15 cellular contexts compared by ENCODE assay signal in the genomic region with DNA sequence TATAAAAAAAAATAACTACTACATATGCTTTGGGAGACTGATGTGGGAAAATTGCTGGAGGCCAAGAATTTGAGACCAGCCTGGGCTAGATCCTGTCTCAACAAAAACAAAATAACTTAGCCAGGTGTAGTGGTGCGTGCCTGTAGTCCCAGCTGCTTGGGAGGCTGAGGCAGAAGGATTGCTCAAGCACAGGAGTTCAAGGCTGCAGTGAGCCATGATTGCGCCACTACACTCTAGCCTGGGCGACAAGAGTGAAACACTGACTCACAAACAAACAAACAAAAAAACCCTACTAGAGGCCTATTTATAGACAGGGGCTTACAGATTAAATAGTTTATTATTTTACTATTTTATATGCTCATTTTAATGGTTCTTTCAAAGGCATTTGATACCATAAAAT.
DNase-seq lines count a peak whose midpoint lies in the region; TF ChIP-seq lines count a peak whose summit lies in the region.
"Had no signal": no experiment of that assay in that cellular context is flagged by ENCODE, and none has a peak within 500 bp of the region (broad histone marks: within the 10 kb centered on the region; RNA-seq: fewer than 3 reads in every experiment).

No MANE protein-coding gene starts in this region.

- H3K4me3 Mint-ChIP-seq in progenitor cell of endocrine pancreas (ENCODE audit: low read depth), result no peak overlapping the region
- H3K4me3 Mint-ChIP-seq: activated CD4-positive, alpha-beta T cell treated with anti-CD3 and anti-CD28 coated beads, Interleukin-2, amount 10 ng/mL, durations not matched to agents 7 days and 5 days; CD8-positive, alpha-beta T cell; T-helper 2 cell treated with Interferon-gamma antibody and Interleukin-4, amounts not matched to agents 5 μg/mL and 100 μg/mL, for 36 hours had no signal

- DNase-seq in HK-2 (ENCODE audit: unreplicated experiment) (peak; percentile 12), RPMI7951 (ENCODE audit: low read depth) (peak; percentile 20), fibroblast of mammary gland (ENCODE audit: low read depth) (peak; percentile 66), progenitor cell of endocrine pancreas (ENCODE audit: low spot score, unreplicated experiment) (no peak), AG20443 (ENCODE audit: low spot score) (no peak), NCI-H2107 treated with DMSO at 0.1 percent for 48 hours (lab: John Stamatoyannopoulos, UW; ENCODE audit: unreplicated experiment) (no peak)
- DNase-seq in activated naive CD4-positive, alpha-beta T cell (lab: John Stamatoyannopoulos, UW), result no peak
- DNase-seq: activated CD4-positive, alpha-beta T cell treated with anti-CD3 and anti-CD28 coated beads, Interleukin-2, amount 10 ng/mL, durations not matched to agents 7 days and 5 days; CD8-positive, alpha-beta T cell; effector memory CD4-positive, alpha-beta T cell; H7; hypothalamus; NCI-H345 had no signal

- TF ChIP-seq CTCF in fibroblast of mammary gland (conservative IDR thresholded peaks at IDR 0.05; ENCODE audit: control insufficient read depth, insufficient read depth, low read depth, low read length) (no peak), progenitor cell of endocrine pancreas (IDR thresholded peaks at IDR 0.05; ENCODE audit: unreplicated experiment) (no peak)

- peaks cover 7% of the 10 kb centered on the region for H3K9me3 Mint-ChIP-seq in progenitor cell of endocrine pancreas (ENCODE audit: low read depth)

- H3K27ac Mint-ChIP-seq in progenitor cell of endocrine pancreas, result peak overlapping the region; percentile 2
- H3K27ac Mint-ChIP-seq: activated CD4-positive, alpha-beta T cell treated with anti-CD3 and anti-CD28 coated beads, Interleukin-2, amount 10 ng/mL, durations not matched to agents 7 days and 5 days; CD8-positive, alpha-beta T cell; T-helper 2 cell treated with Interferon-gamma antibody and Interleukin-4, amounts not matched to agents 5 μg/mL and 100 μg/mL, for 36 hours had no signal

- H3K4me1 Mint-ChIP-seq in progenitor cell of endocrine pancreas (ENCODE audit: low read depth), result peaks cover 3% of the 10 kb centered on the region
- H3K4me1 Mint-ChIP-seq: activated CD4-positive, alpha-beta T cell treated with anti-CD3 and anti-CD28 coated beads, Interleukin-2, amount 10 ng/mL, durations not matched to agents 7 days and 5 days had no signal

- H3K4me3 ChIP-seq in fibroblast of mammary gland (ENCODE audit: control insufficient read depth, low read depth, low read length), result no peak overlapping the region
- H3K4me3 ChIP-seq: lung had no signal

- peaks cover 19% of the 10 kb centered on the region for H3K36me3 Mint-ChIP-seq in progenitor cell of endocrine pancreas (ENCODE audit: insufficient read depth)

- no peaks in the 10 kb centered on the region for H3K27me3 Mint-ChIP-seq in progenitor cell of endocrine pancreas
- H3K27me3 Mint-ChIP-seq: activated CD4-positive, alpha-beta T cell treated with anti-CD3 and anti-CD28 coated beads, Interleukin-2, amount 10 ng/mL, durations not matched to agents 7 days and 5 days had no signal

Comparison
In these comparisons a context has a peak if more than half of its experiments do, and no peak if none do; other contexts are left out.
1. DNase-seq: peak in HK-2 (single experiment), RPMI7951 (single experiment) and fibroblast of mammary gland (single experiment); none in progenitor cell of endocrine pancreas (single experiment), AG20443 (single experiment), NCI-H2107 treated with DMSO at 0.1 percent for 48 hours (single experiment) and activated naive CD4-positive, alpha-beta T cell (0 of 4).